In the genomic region with DNA sequence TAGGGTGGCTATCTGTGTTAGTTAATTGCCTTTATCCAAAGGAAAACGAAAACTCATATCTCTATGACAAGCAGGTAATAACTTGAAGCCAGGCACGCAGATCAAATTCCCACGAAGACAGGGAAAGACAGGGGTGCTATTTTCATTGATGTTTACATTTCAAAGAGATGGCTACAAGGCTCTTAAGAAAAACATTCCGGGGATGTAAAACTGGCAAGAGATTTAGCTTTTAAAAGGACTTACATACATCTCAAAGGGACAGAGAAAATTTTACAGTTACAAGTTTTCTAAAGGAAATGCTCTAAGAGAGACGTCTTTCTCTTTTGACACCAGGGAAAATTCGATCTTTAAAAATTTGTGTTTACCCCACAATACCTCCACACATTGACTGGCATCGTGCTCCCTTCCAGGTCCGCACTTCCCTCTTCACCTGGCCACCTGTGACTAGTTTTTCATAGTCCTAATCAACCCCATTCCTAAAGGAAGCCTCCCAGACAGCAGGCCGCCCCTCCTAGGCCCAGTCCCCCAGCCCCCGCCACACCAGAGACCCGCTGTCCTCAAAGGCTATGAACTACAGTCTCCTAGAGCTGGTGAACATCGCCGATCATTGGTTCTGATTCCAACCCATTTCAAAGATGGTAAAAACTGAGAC, we compare ENCODE assay signal across 1 cellular context.
TF ChIP-seq lines count a peak whose summit lies in the region.

No MANE protein-coding gene starts in this region.

TF ChIP-seq in GM12878, 131 proteins besides CTCF, POLR2A, EP300 and RAD21:
- TF ChIP-seq FOS (IDR thresholded peaks at IDR 0.05; ENCODE audit: borderline replicate concordance, extremely low read depth, insufficient read length): no peak
- no peak for TF ChIP-seq RAD51 (IDR thresholded peaks at IDR 0.05)
- TF ChIP-seq BHLHE40 (IDR thresholded peaks at IDR 0.05; ENCODE audit: borderline replicate concordance in 1 of 2, low read depth in 2 of 2, low read length in 1 of 2): no peak
- no peak for TF ChIP-seq SREBF1 (IDR thresholded peaks at IDR 0.05; ENCODE audit: low read length)
- TF ChIP-seq BCL3 (IDR thresholded peaks at IDR 0.05; ENCODE audit: borderline replicate concordance, insufficient read depth, low read depth, low read length, poor library complexity, severe bottlenecking): no peak
- TF ChIP-seq ETV6 (conservative IDR thresholded peaks at IDR 0.05 in 1 of 2, IDR thresholded peaks at IDR 0.05 in 1 of 2; ENCODE audit: borderline replicate concordance in 1 of 2, low read depth in 1 of 2): no peak
- 0 out of 2 replicates have a peak, but pooled peaks have one; percentile 3 for TF ChIP-seq BCL11A (IDR thresholded peaks at IDR 0.05; ENCODE audit: low read depth, low read length)
